ENCODE assay signal across 1 cellular context in genomic region chr3:156665296-156665695, GRCh38.
TF ChIP-seq lines count a peak whose summit lies in the region.

No MANE protein-coding gene starts in this region.

TF ChIP-seq in GM12878, 131 proteins besides CTCF, POLR2A, EP300 and RAD21 (continued from another document and continues in another):
- no peak for TF ChIP-seq E2F4 (IDR thresholded peaks at IDR 0.05; ENCODE audit: low read depth, low read length)
- no peak for TF ChIP-seq EED (IDR thresholded peaks at IDR 0.05; ENCODE audit: low read depth)
- peak; percentile 2; the same call in 1 of the 2 replicates for TF ChIP-seq ZBTB40 (IDR thresholded peaks at IDR 0.05; ENCODE audit: borderline replicate concordance)
- no peak for TF ChIP-seq ESRRA (IDR thresholded peaks at IDR 0.05; ENCODE audit: low read length)
- TF ChIP-seq POU2F2 (IDR thresholded peaks at IDR 0.05; ENCODE audit: borderline replicate concordance, low read depth, low read length): no peak
- no peak for TF ChIP-seq SMAD5 (IDR thresholded peaks at IDR 0.05; ENCODE audit: low read depth)
- no peak for TF ChIP-seq ETV6 (conservative IDR thresholded peaks at IDR 0.05 in 1 of 2, IDR thresholded peaks at IDR 0.05 in 1 of 2; ENCODE audit: borderline replicate concordance in 1 of 2, low read depth in 1 of 2)
- no peak for TF ChIP-seq BRCA1 (IDR thresholded peaks at IDR 0.05; ENCODE audit: low read depth, low read length)
- no peak for TF ChIP-seq SP1 (IDR thresholded peaks at IDR 0.05; ENCODE audit: low read depth, low read length)
- TF ChIP-seq YBX1 (IDR thresholded peaks at IDR 0.05): no peak
- TF ChIP-seq TCF3 (IDR thresholded peaks at IDR 0.05; ENCODE audit: borderline replicate concordance, insufficient read depth, low read depth, low read length): no peak
- TF ChIP-seq PRDM15 (CRISPR knock-in tag; IDR thresholded peaks at IDR 0.05): no peak
- TF ChIP-seq ZBED1 (IDR thresholded peaks at IDR 0.05; ENCODE audit: borderline replicate concordance): 0 out of 2 replicates have a peak, but pooled peaks have one; percentile 4
- no peak for TF ChIP-seq BCLAF1 (IDR thresholded peaks at IDR 0.05)
- TF ChIP-seq CREB1 (IDR thresholded peaks at IDR 0.05; ENCODE audit: low read depth): peak; percentile 67; the same call in 1 of the 2 replicates
- no peak for TF ChIP-seq HDAC2 (IDR thresholded peaks at IDR 0.05)
- no peak for TF ChIP-seq PBX3 (IDR thresholded peaks at IDR 0.05; ENCODE audit: insufficient replicate concordance, low read depth, low read length)
- no peak for TF ChIP-seq ZBTB11 (CRISPR knock-in tag; IDR thresholded peaks at IDR 0.05)
- TF ChIP-seq MEF2A (IDR thresholded peaks at IDR 0.05; ENCODE audit: insufficient read depth, low read depth, low read length): no peak
- no peak for TF ChIP-seq USF2 (IDR thresholded peaks at IDR 0.05; ENCODE audit: borderline replicate concordance, low read depth, low read length)
- TF ChIP-seq KAT2A (conservative IDR thresholded peaks at IDR 0.05; ENCODE audit: control insufficient read depth, low read depth, low read length): no peak
- no peak for TF ChIP-seq IRF3 (IDR thresholded peaks at IDR 0.05)
- TF ChIP-seq ZBTB4 (CRISPR knock-in tag; IDR thresholded peaks at IDR 0.05): no peak
- peak; percentile 50 for TF ChIP-seq JUNB (IDR thresholded peaks at IDR 0.05)
- 0 out of 2 replicates have a peak, but pooled peaks have one; percentile 39 for TF ChIP-seq CREM (IDR thresholded peaks at IDR 0.05; ENCODE audit: low read depth)
- TF ChIP-seq HDAC6 (IDR thresholded peaks at IDR 0.05; ENCODE audit: unreplicated experiment): no peak
